Comparison of ENCODE assay signal across 8 cellular contexts in genomic region chr1:211576717-211577116, GRCh38. TPM values are rescaled to one million over a fixed set of nuclear protein-coding genes. Genes with fewer than 3 reads are reported as not detected.
A peak's percentile ranks its signal among the peaks of the same experiment; 100 is the strongest.
DNase-seq lines count a peak whose midpoint lies in the region; ATAC-seq and TF ChIP-seq lines count a peak whose summit lies in the region.

No MANE protein-coding gene starts in this region.

- peak overlapping the region; percentile 81 for H3K4me3 ChIP-seq in left ventricle myocardium inferior
- H3K4me3 ChIP-seq in aorta (ENCODE audit: low read length in 2 of 2): peak overlapping the region; percentile 95 to 97

- H3K9me3 ChIP-seq in left ventricle myocardium inferior (replicated peaks): no peaks in the 10 kb centered on the region
- no peaks in the 10 kb centered on the region for H3K9me3 ChIP-seq in aorta (ENCODE audit: control insufficient read depth, low read length)

- ATAC-seq in Right ventricle myocardium superior (ENCODE audit: poor library complexity): no peak
- no peak for ATAC-seq in memory B cell (ENCODE audit: low read depth)
- no peak for ATAC-seq in aorta (ENCODE audit: low FRiP score)
- no peak for ATAC-seq in HG03280 (IDR thresholded peaks at IDR 0.05; ENCODE audit: unreplicated experiment)
- no peak for ATAC-seq in HG03175 (IDR thresholded peaks at IDR 0.05; ENCODE audit: unreplicated experiment)

- peaks cover 76% of the 10 kb centered on the region for H3K4me1 ChIP-seq in left ventricle myocardium inferior
- peaks cover 2 to 7% of the 10 kb centered on the region in 2 donors for H3K4me1 ChIP-seq in aorta (ENCODE audit: control insufficient read depth in 1 of 2, insufficient read depth in 2 of 2, low read length in 2 of 2)

- peaks cover 59% of the 10 kb centered on the region for H3K4me1 Mint-ChIP-seq in brain
- peaks cover 11% of the 10 kb centered on the region for H3K4me1 Mint-ChIP-seq in memory B cell

- WGBS in aorta, 2 donors: 30 to 35% methylated on average over 2 of the region's 2 CpGs

- peaks cover 12% of the 10 kb centered on the region for H3K36me3 ChIP-seq in left ventricle myocardium inferior
- H3K36me3 ChIP-seq in aorta (ENCODE audit: control insufficient read depth in 1 of 2, insufficient read depth in 2 of 2, low read length in 1 of 2): peaks cover 0 to 3% of the 10 kb centered on the region in 2 donors

- DNase-seq in left ventricle myocardium inferior (no peak), Right ventricle myocardium superior (no peak), memory B cell (ENCODE audit: low spot score in 2 of 2) (no peak), aorta (no peak), NOMO-1 treated with dmso at 0.1 percent for 144 hours (lab: John Stamatoyannopoulos, UW; ENCODE audit: unreplicated experiment) (no peak)

- no peaks in the 10 kb centered on the region for H3K27me3 ChIP-seq in left ventricle myocardium inferior (ENCODE audit: low read depth)
- H3K27me3 ChIP-seq in aorta (ENCODE audit: control insufficient read depth in 1 of 2, insufficient read depth in 2 of 2, low read length in 1 of 2): no peaks in the 10 kb centered on the region

- peaks cover 8% of the 10 kb centered on the region for H3K36me3 Mint-ChIP-seq in brain
- peaks cover 5% of the 10 kb centered on the region for H3K36me3 Mint-ChIP-seq in memory B cell

- peak overlapping the region; percentile 95 to 98 (median 97) for H3K4me3 Mint-ChIP-seq in brain
- H3K4me3 Mint-ChIP-seq in memory B cell: peak overlapping the region; percentile 91

- peaks cover 17% of the 10 kb centered on the region for H3K27me3 Mint-ChIP-seq in brain
- H3K27me3 Mint-ChIP-seq in memory B cell: no peaks in the 10 kb centered on the region

- intact Hi-C loops in left ventricle myocardium inferior (cut with micrococcal nuclease): loop anchor here (5.0 kb wide), 1 partner anchor 81 kb away; no protein-coding TSS in a partner anchor
- intact Hi-C loops in Right ventricle myocardium superior (cut with DNase I): loop anchor here (5.0 kb wide), 1 partner anchor 71 kb away; no protein-coding TSS in a partner anchor
- intact Hi-C loops in aorta (cut with DNase I): loop anchor here (1.0 to 5.0 kb wide), 5 partner anchors 36 to 79 kb away; no protein-coding TSS in a partner anchor

- H3K27ac ChIP-seq in left ventricle myocardium inferior (replicated peaks): peak overlapping the region; percentile 99
- no peak overlapping the region for H3K27ac ChIP-seq in aorta (ENCODE audit: low read depth in 1 of 2, low read length in 2 of 2)

- H3K9me3 Mint-ChIP-seq in brain: no peaks in the 10 kb centered on the region
- no peaks in the 10 kb centered on the region for H3K9me3 Mint-ChIP-seq in memory B cell

- no peak for TF ChIP-seq CTCF in left ventricle myocardium inferior (IDR thresholded peaks at IDR 0.05; ENCODE audit: borderline replicate concordance)
- no peak for TF ChIP-seq CTCF in brain (conservative IDR thresholded peaks at IDR 0.05)

- H3K27ac Mint-ChIP-seq in brain (peak overlapping the region in 3 of 5 experiments; percentile 93 to 95 (median 93)), memory B cell (no peak overlapping the region)

RNA-seq across cellular contexts. Expression of gene SLC30A1, which starts 2.2 kb away (rescaled TPM):
- 11.5 TPM for total RNA-seq in left ventricle myocardium inferior
- 9.8 TPM for total RNA-seq in Right ventricle myocardium superior
- 3.7 TPM for polyA plus RNA-seq in brain (ENCODE audit: insufficient read depth, low read depth, low replicate concordance)
- total RNA-seq in aorta: 10 to 100 TPM; 17.0 to 24.4 TPM
- 1 to 10 TPM; 6.1 to 7.8 TPM for polyA plus RNA-seq in aorta
